ENCODE assay signal across 15 cellular contexts in the genomic region with DNA sequence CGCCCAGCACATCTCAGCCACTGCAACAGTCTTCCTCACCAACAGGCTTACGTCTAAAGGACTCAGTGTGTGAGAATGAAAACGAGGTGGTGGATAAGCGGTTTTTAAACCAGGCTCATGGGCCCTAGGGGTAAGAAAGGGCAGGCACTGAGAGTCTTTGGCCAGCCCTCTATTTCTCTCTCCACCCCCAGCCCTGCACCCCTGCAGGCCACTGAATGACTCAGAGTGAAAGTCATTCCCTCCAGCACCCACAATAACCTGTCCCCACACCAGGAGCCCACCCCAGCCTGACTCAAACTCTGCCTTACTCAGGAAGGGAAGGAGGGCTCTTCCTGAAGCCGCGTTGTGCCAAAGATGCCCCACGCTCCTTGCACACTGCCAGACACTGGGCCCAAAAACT.
DNase-seq lines count a peak whose midpoint lies in the region; ATAC-seq, FAIRE-seq and TF ChIP-seq lines count a peak whose summit lies in the region.
"Had no signal": no experiment of that assay in that cellular context is flagged by ENCODE, and none has a peak within 500 bp of the region (broad histone marks: within the 10 kb centered on the region; RNA-seq: fewer than 3 reads in every experiment).

No MANE protein-coding gene starts in this region.

- no peak overlapping the region for H3K9ac ChIP-seq in HUES48 (ENCODE audit: low read depth, low read length)
- H3K9ac ChIP-seq in astrocyte (ENCODE audit: low read length) = no peak overlapping the region

- no peaks in the 10 kb centered on the region for H3K9me3 ChIP-seq in HUES48 (ENCODE audit: control insufficient read depth, insufficient read depth, low read length)
- no peaks in the 10 kb centered on the region for H3K9me3 ChIP-seq in astrocyte (ENCODE audit: insufficient read depth, low read depth, low read length)

- H3K27me3 ChIP-seq in HUES48 (ENCODE audit: control insufficient read depth, insufficient read depth, low read length) (no peaks in the 10 kb centered on the region), astrocyte (ENCODE audit: insufficient read depth, low read length) (no peaks in the 10 kb centered on the region)

- H3K27ac Mint-ChIP-seq in astrocyte (ENCODE audit: unreplicated experiment) = peak overlapping the region; percentile 55

- peaks cover 49% of the 10 kb centered on the region for H3K4me1 Mint-ChIP-seq in astrocyte (ENCODE audit: low read depth, unreplicated experiment)

- FAIRE-seq in GM19239 (lab: Jason Lieb, UNC) (peak; percentile 8), astrocyte (lab: Jason Lieb, UNC) (no peak), D721Med (lab: Jason Lieb, UNC) (no peak)
- FAIRE-seq: HepG2 had no signal

- no peaks in the 10 kb centered on the region for H4K20me1 ChIP-seq in astrocyte (ENCODE audit: insufficient read depth, low read length)

- no peak overlapping the region for H2AFZ ChIP-seq in astrocyte (ENCODE audit: low read depth, low read length)

- H3K27me3 Mint-ChIP-seq in astrocyte (ENCODE audit: low read depth, unreplicated experiment) = no peaks in the 10 kb centered on the region
- H3K27me3 Mint-ChIP-seq: CD8-positive, alpha-beta memory T cell had no signal

- H3K4me3 ChIP-seq in HUES48 (ENCODE audit: low read depth, low read length) (0 out of 2 replicates have a peak overlapping the region, but pooled peaks have one; percentile 1), astrocyte (ENCODE audit: insufficient read depth, low read depth, low read length) (no peak overlapping the region)

- no peaks in the 10 kb centered on the region for H3K79me2 ChIP-seq in astrocyte (ENCODE audit: insufficient read depth, low read length)

- DNase-seq in GM19239 (ENCODE audit: insufficient read length, low spot score) = no peak
- DNase-seq in astrocyte (ENCODE audit: low read depth) = peak; percentile 46
- peak; percentile 23 for DNase-seq in kidney tubule cell (ENCODE audit: low spot score)
- no peak for DNase-seq in activated CD8-positive, alpha-beta memory T cell treated with anti-CD3 and anti-CD28 coated beads, Interleukin-2, amount 50 U/mL, for 4 hours
- DNase-seq in activated T-cell treated with anti-CD3 and anti-CD28 coated beads for 4 hours = no peak
- no peak for DNase-seq in D721Med (ENCODE audit: insufficient read length, low spot score)
- DNase-seq: CD8-positive, alpha-beta memory T cell; NCI-H1417; NCI-H1930; NCI-H2171 treated with DMSO at 0.1 percent for 48 hours; NCI-H510A had no signal

- ATAC-seq in GM19351 (IDR thresholded peaks at IDR 0.05; ENCODE audit: unreplicated experiment) = no peak
- ATAC-seq: HepG2 had no signal

- peak overlapping the region; percentile 85 for H3K27ac ChIP-seq in HUES48 (ENCODE audit: low read depth, low read length)
- no peak overlapping the region for H3K27ac ChIP-seq in astrocyte (ENCODE audit: low read depth, low read length)
- H3K27ac ChIP-seq: HL-60 had no signal

- H3K36me3 Mint-ChIP-seq in astrocyte (ENCODE audit: low read depth, unreplicated experiment) = peaks cover 2% of the 10 kb centered on the region

- H3K36me3 ChIP-seq in HUES48 (ENCODE audit: control insufficient read depth, insufficient read depth, low read length) (no peaks in the 10 kb centered on the region), astrocyte (ENCODE audit: insufficient read depth, low read length) (no peaks in the 10 kb centered on the region)

- no peak for TF ChIP-seq CTCF in astrocyte (IDR thresholded peaks at IDR 0.05; ENCODE audit: insufficient read depth, low read depth, low read length)
- no peak for TF ChIP-seq CTCF in D721Med (IDR thresholded peaks at IDR 0.05; ENCODE audit: insufficient read depth, missing control alignments)

- H3K4me2 ChIP-seq in astrocyte (ENCODE audit: low read length) = peak overlapping the region; percentile 54

- H3K4me3 Mint-ChIP-seq in astrocyte (ENCODE audit: unreplicated experiment) = no peak overlapping the region
- H3K4me3 Mint-ChIP-seq: CD8-positive, alpha-beta memory T cell had no signal

- H3K4me1 ChIP-seq in HUES48 (ENCODE audit: control insufficient read depth, insufficient read depth, low read length) (peaks cover 65% of the 10 kb centered on the region), astrocyte (ENCODE audit: insufficient read depth, low read length) (peaks cover 23% of the 10 kb centered on the region)

- H3K9me3 Mint-ChIP-seq in astrocyte (ENCODE audit: unreplicated experiment) = no peaks in the 10 kb centered on the region

Comparison
In these comparisons a context has a peak if more than half of its experiments do, and no peak if none do; other contexts are left out.
1. DNase-seq: peak in astrocyte (single experiment) and kidney tubule cell (single experiment); none in GM19239 (single experiment), activated CD8-positive, alpha-beta memory T cell treated with anti-CD3 and anti-CD28 coated beads, Interleukin-2, amount 50 U/mL, for 4 hours (single experiment), activated T-cell treated with anti-CD3 and anti-CD28 coated beads for 4 hours (single experiment) and D721Med (single experiment).